ENCODE assay signal across 27 cellular contexts in genomic region chr1:172608098-172608601, GRCh38. TPM values are rescaled to one million over a fixed set of nuclear protein-coding genes. Genes with fewer than 3 reads are reported as not detected.
DNase-seq lines count a peak whose midpoint lies in the region; ATAC-seq, FAIRE-seq and TF ChIP-seq lines count a peak whose summit lies in the region.
"Had no signal": no experiment of that assay in that cellular context is flagged by ENCODE, and none has a peak within 500 bp of the region (broad histone marks: within the 10 kb centered on the region; RNA-seq: fewer than 3 reads in every experiment).

No MANE protein-coding gene starts in this region.

- no peaks in the 10 kb centered on the region for H3K9me3 ChIP-seq in CD4-positive, alpha-beta memory T cell (ENCODE audit: control insufficient read depth in 1 of 2, low read length in 2 of 2)
- H3K9me3 ChIP-seq in aorta (ENCODE audit: control insufficient read depth, low read length): no peaks in the 10 kb centered on the region
- H3K9me3 ChIP-seq: Peyer's patch, SJCRH30 had no signal

- ATAC-seq in memory B cell (ENCODE audit: low read depth) (no peak), aorta (ENCODE audit: low FRiP score) (no peak), HG02981 (IDR thresholded peaks at IDR 0.05; ENCODE audit: unreplicated experiment) (no peak)
- ATAC-seq: HCT116 had no signal

- CTCF ChIA-PET in CD4-positive, alpha-beta memory T cell (lab: Charles Lee; ENCODE audit: partially characterized antibody): interaction anchor here (0.5 to 7.8 kb wide), 11 partner anchors 10 to 157 kb away, joined by 3 to 261 read pairs (median 4); no protein-coding TSS in a partner anchor

- no peak overlapping the region for H3K27ac ChIP-seq in CD4-positive, alpha-beta memory T cell (ENCODE audit: low read depth, low read length)
- H3K27ac ChIP-seq in aorta (ENCODE audit: low read depth in 1 of 2, low read length in 2 of 2): no peak overlapping the region
- H3K27ac ChIP-seq: GM23248, KMS-11, Peyer's patch, SJCRH30 had no signal

- H3K27ac Mint-ChIP-seq in CD4-positive, alpha-beta memory T cell: peak overlapping the region in 5 of 7 donors; percentile 14 to 67 (median 35)
- H3K27ac Mint-ChIP-seq in memory B cell: peak overlapping the region; percentile 17

- H3K36me3 Mint-ChIP-seq in CD4-positive, alpha-beta memory T cell: peaks cover 28 to 49% of the 10 kb centered on the region in 2 donors
- H3K36me3 Mint-ChIP-seq in memory B cell: peaks cover 23% of the 10 kb centered on the region

- no peaks in the 10 kb centered on the region for H3K36me3 ChIP-seq in CD4-positive, alpha-beta memory T cell (ENCODE audit: insufficient read depth, low read length)
- no peaks in the 10 kb centered on the region for H3K36me3 ChIP-seq in aorta (ENCODE audit: control insufficient read depth in 1 of 2, insufficient read depth in 2 of 2, low read length in 1 of 2)

- FAIRE-seq in GM12892 (lab: Jason Lieb, UNC): peak; percentile 70

- intact Hi-C loops in CD4-positive, alpha-beta memory T cell (cut with micrococcal nuclease): loop anchor here (5.0 kb wide), 1 partner anchor 49 kb away; the partner anchor contains the start of gene FASLG
- intact Hi-C loops in aorta (cut with DNase I): no loop called here

- POLR2A ChIA-PET in CD4-positive, alpha-beta memory T cell (lab: Charles Lee; ENCODE audit: partially characterized antibody): interaction anchor here (1.2 kb wide), 2 partner anchors 101 to 112 kb away, joined by 3 to 5 read pairs; no protein-coding TSS in a partner anchor

- TF ChIP-seq POLR2A in GM12892 (IDR thresholded peaks at IDR 0.05; ENCODE audit: low read depth, low read length): no peak

- H3K27me3 ChIP-seq in CD4-positive, alpha-beta memory T cell (ENCODE audit: insufficient read depth, low read length): no peaks in the 10 kb centered on the region
- H3K27me3 ChIP-seq in aorta (ENCODE audit: control insufficient read depth in 1 of 2, insufficient read depth in 2 of 2, low read length in 1 of 2): no peaks in the 10 kb centered on the region
- H3K27me3 ChIP-seq: Peyer's patch, SJCRH30 had no signal

- no peaks in the 10 kb centered on the region for H3K9me3 Mint-ChIP-seq in CD4-positive, alpha-beta memory T cell
- no peaks in the 10 kb centered on the region for H3K9me3 Mint-ChIP-seq in memory B cell

- 77 to 84% methylated on average over 4 of the region's 4 CpGs for WGBS in aorta, 2 donors

- H3K4me3 Mint-ChIP-seq in CD4-positive, alpha-beta memory T cell: no peak overlapping the region
- no peak overlapping the region for H3K4me3 Mint-ChIP-seq in memory B cell

- H3K4me1 Mint-ChIP-seq in CD4-positive, alpha-beta memory T cell: peaks cover 4 to 12% (median 6%) of the 10 kb centered on the region in 4 donors
- H3K4me1 Mint-ChIP-seq in memory B cell: no peaks in the 10 kb centered on the region

- no peaks in the 10 kb centered on the region for H3K4me1 ChIP-seq in CD4-positive, alpha-beta memory T cell (ENCODE audit: insufficient read depth, low read length)
- no peaks in the 10 kb centered on the region for H3K4me1 ChIP-seq in aorta (ENCODE audit: control insufficient read depth in 1 of 2, insufficient read depth in 2 of 2, low read length in 2 of 2)
- H3K4me1 ChIP-seq: Peyer's patch, SJCRH30 had no signal

- no peak for DNase-seq in CD4-positive, alpha-beta memory T cell
- DNase-seq in GM12892 (ENCODE audit: insufficient read length): no peak
- peak; percentile 37 for DNase-seq in OCI-M1 (lab: John Stamatoyannopoulos, UW)
- DNase-seq in memory B cell (ENCODE audit: low spot score in 2 of 2): no peak
- no peak for DNase-seq in iPS-NIHi7 (ENCODE audit: extremely low spot score)
- no peak for DNase-seq in aorta
- DNase-seq: AML-193, C1 segment of cervical spinal cord, EL, GF-D8, MV-4-11, NCI-H1105 treated with DMSO at 0.1 percent for 48 hours, NCI-H2029 treated with DMSO at 0.1 percent for 48 hours, NCI-H2171, NCI-H345, NCI-H524, NCI-H82, Peyer's patch, T-helper 1 cell had no signal

- no peak overlapping the region for H3K4me3 ChIP-seq in CD4-positive, alpha-beta memory T cell (ENCODE audit: low read length in 2 of 2)
- H3K4me3 ChIP-seq in aorta (ENCODE audit: low read length in 2 of 2): no peak overlapping the region
- H3K4me3 ChIP-seq: GM23248, Peyer's patch, SJCRH30 had no signal

- H3K27me3 Mint-ChIP-seq in CD4-positive, alpha-beta memory T cell: no peaks in the 10 kb centered on the region
- no peaks in the 10 kb centered on the region for H3K27me3 Mint-ChIP-seq in memory B cell

RNA-seq across cellular contexts. Expression of gene FASLG, which starts 50.8 kb away (rescaled TPM):
- total RNA-seq in CD4-positive, alpha-beta memory T cell: 1 to 10 TPM; 4.3 to 4.9 TPM
- polyA plus RNA-seq in CD4-positive, alpha-beta memory T cell: 1 to 10 TPM in 1 of 2 donors, under 1 TPM in 1; 0.81 to 2.5 TPM
- polyA plus RNA-seq in GM12892 (2012; ENCODE audit: missing spikeins): not detected
- total RNA-seq in aorta: under 1 TPM in 1 of 2 donors, not detected in 1; 0.33 TPM
- not detected for polyA plus RNA-seq in aorta
- total RNA-seq: A172, GM23248, HT1080, SJCRH30 had no signal
- polyA plus RNA-seq: AG04450, GM23248 had no signal
